ENCODE assay signal across 34 cellular contexts in genomic region chr9:3687136-3687535, GRCh38.
"Had no signal": no experiment of that assay in that cellular context is flagged by ENCODE, and none has a peak within 500 bp of the region (broad histone marks: within the 10 kb centered on the region; RNA-seq: fewer than 3 reads in every experiment).

No MANE protein-coding gene starts in this region.

- H3K36me3 ChIP-seq: MG63 had no signal

- H3K27me3 ChIP-seq: MG63 had no signal

- H3K4me3 ChIP-seq: MG63 had no signal

- DNase-seq: Karpas-422, Kasumi-1, MG63, MM.1S, MV-4-11, NCI-H1048, NCI-H1092, NCI-H1092 treated with DMSO at 0.1 percent for 48 hours, NCI-H1105, NCI-H1105 treated with DMSO at 0.1 percent for 48 hours, NCI-H1417, NCI-H1417 treated with DMSO at 0.1 percent for 48 hours, NCI-H1436, NCI-H1436 treated with DMSO at 0.1 percent for 48 hours, NCI-H146, NCI-H1694, NCI-H1694 treated with DMSO at 0.1 percent for 48 hours, NCI-H187, NCI-H187 treated with DMSO at 0.1 percent for 48 hours, NCI-H1930, NCI-H2029, NCI-H2029 treated with DMSO at 0.1 percent for 48 hours, NCI-H2081, NCI-H2081 treated with DMSO at 0.1 percent for 48 hours, NCI-H2107, NCI-H2171, NCI-H2171 treated with DMSO at 0.1 percent for 48 hours, NCI-H2227 treated with DMSO at 0.1 percent for 48 hours, NCI-H226, NCI-H345, NCI-H446, NCI-H446 treated with DMSO at 0.1 percent for 48 hours, NCI-H510A, NCI-H510A treated with DMSO at 0.1 percent for 48 hours had no signal

- H3K9me3 ChIP-seq: MG63 had no signal
